Comparison of ENCODE assay signal across 29 cellular contexts in genomic region chr1:76861149-76861548, GRCh38. TPM values are rescaled to one million over a fixed set of nuclear protein-coding genes. Genes with fewer than 3 reads are reported as not detected.
"Had no signal": no experiment of that assay in that cellular context is flagged by ENCODE, and none has a peak within 500 bp of the region (broad histone marks: within the 10 kb centered on the region; RNA-seq: fewer than 3 reads in every experiment).

No MANE protein-coding gene starts in this region.

- H3K4me1 Mint-ChIP-seq: immature natural killer cell; memory B cell; naive B cell; naive thymus-derived CD8-positive, alpha-beta T cell had no signal

- H3K36me3 ChIP-seq: esophagus muscularis mucosa, gastroesophageal sphincter, heart left ventricle, left lung, lower lobe of right lung had no signal

- H3K36me3 Mint-ChIP-seq: immature natural killer cell, memory B cell, naive B cell had no signal

- H3K79me2 ChIP-seq: hepatocyte had no signal

- H3K4me3 Mint-ChIP-seq: immature natural killer cell; memory B cell; naive B cell; naive thymus-derived CD8-positive, alpha-beta T cell had no signal

- DNase-seq: dermis blood vessel endothelial cell; dorsolateral prefrontal cortex; effector CD4-positive, alpha-beta T cell; effector memory CD4-positive, alpha-beta T cell; heart left ventricle; hypothalamus; immature natural killer cell; islet precursor cell; kidney; kidney glomerular epithelial cell; left cardiac atrium; left lung; left ventricle myocardium superior; lower lobe of right lung; mesendoderm; midbrain; naive B cell; naive thymus-derived CD8-positive, alpha-beta T cell had no signal

- H3K27ac Mint-ChIP-seq: immature natural killer cell; memory B cell; naive B cell; naive thymus-derived CD8-positive, alpha-beta T cell had no signal

- H3K9me3 Mint-ChIP-seq: memory B cell had no signal

- FAIRE-seq: colon, endothelial cell of umbilical vein, frontal cortex, kidney had no signal

- H3K9me3 ChIP-seq: esophagus muscularis mucosa, gastroesophageal sphincter, heart left ventricle, left lung, lower lobe of right lung had no signal

- H3K4me1 ChIP-seq: esophagus muscularis mucosa, foreskin keratinocyte, gastroesophageal sphincter, heart left ventricle, left lung, lower lobe of right lung had no signal

- H3K4me3 ChIP-seq: coronary artery, dorsolateral prefrontal cortex, esophagus muscularis mucosa, gastroesophageal sphincter, heart left ventricle, hepatocyte, left lung, lower lobe of right lung had no signal

- H2AFZ ChIP-seq: hepatocyte had no signal

- H3K27ac ChIP-seq: coronary artery, dorsolateral prefrontal cortex, esophagus muscularis mucosa, foreskin keratinocyte, gastroesophageal sphincter, heart left ventricle, hepatocyte, left lung, lower lobe of right lung had no signal

- H3K4me2 ChIP-seq: hepatocyte had no signal

- ATAC-seq: foreskin keratinocyte; gastroesophageal sphincter; heart left ventricle; left cardiac atrium; left lung; left ventricle myocardium superior; lower lobe of right lung; naive thymus-derived CD8-positive, alpha-beta T cell had no signal

RNA-seq across cellular contexts. Expression of gene ST6GALNAC5, which starts 6.1 kb away (rescaled TPM):
- total RNA-seq: dermis blood vessel endothelial cell; endothelial cell of umbilical vein; lung microvascular endothelial cell; mononuclear cell; naive thymus-derived CD8-positive, alpha-beta T cell had no signal
- polyA plus RNA-seq: endothelial cell of umbilical vein, immature natural killer cell had no signal
